In genomic region chr13:51643882-51644281, GRCh38 we compare ENCODE assay signal across 8 cellular contexts. TPM values are rescaled to one million over a fixed set of nuclear protein-coding genes. Genes with fewer than 3 reads are reported as not detected.
DNase-seq lines count a peak whose midpoint lies in the region; ATAC-seq and TF ChIP-seq lines count a peak whose summit lies in the region.

No MANE protein-coding gene starts in this region.

- peak overlapping the region; percentile 94 for H3K27ac Mint-ChIP-seq in chondrocyte (ENCODE audit: unreplicated experiment)
- H3K27ac Mint-ChIP-seq in natural killer cell treated with Interleukin-12 subunit alpha and Interleukin-12 subunit beta and Interleukin-15 and Interleukin-18, amount 100 ng/mL, for 72 hours, result peak overlapping the region; percentile 38 to 87

- 0 out of 2 replicates have a peak overlapping the region, but pooled peaks have one; percentile 4 for H3K9ac ChIP-seq in ES-I3 (ENCODE audit: low read depth, low read length)

- no peaks in the 10 kb centered on the region for H3K36me3 Mint-ChIP-seq in chondrocyte (ENCODE audit: low read depth)
- no peaks in the 10 kb centered on the region for H3K36me3 Mint-ChIP-seq in natural killer cell treated with Interleukin-12 subunit alpha and Interleukin-12 subunit beta and Interleukin-15 and Interleukin-18, amount 100 ng/mL, for 72 hours

- H3K4me1 Mint-ChIP-seq in chondrocyte (ENCODE audit: low read depth), result peaks cover 44% of the 10 kb centered on the region
- H3K4me1 Mint-ChIP-seq in natural killer cell treated with Interleukin-12 subunit alpha and Interleukin-12 subunit beta and Interleukin-15 and Interleukin-18, amount 100 ng/mL, for 72 hours (ENCODE audit: low read depth in 2 of 2), result peaks cover 38 to 39% of the 10 kb centered on the region in 2 donors

- intact Hi-C loops in Right ventricle myocardium superior (cut with DNase I), result no loop called here

- H3K36me3 ChIP-seq in ES-I3 (ENCODE audit: insufficient read depth, low read length), result no peaks in the 10 kb centered on the region

- H3K9me3 Mint-ChIP-seq in chondrocyte (ENCODE audit: low read depth), result no peaks in the 10 kb centered on the region
- no peaks in the 10 kb centered on the region for H3K9me3 Mint-ChIP-seq in natural killer cell treated with Interleukin-12 subunit alpha and Interleukin-12 subunit beta and Interleukin-15 and Interleukin-18, amount 100 ng/mL, for 72 hours

- DNase-seq in MV-4-11 (lab: John Stamatoyannopoulos, UW) (peak; percentile 66), chondrocyte (ENCODE audit: low spot score) (no peak), NCI-H1092 (lab: John Stamatoyannopoulos, UW) (no peak), Right ventricle myocardium superior (no peak), SHP77 treated with DMSO at 0.1 percent for 48 hours (lab: John Stamatoyannopoulos, UW) (no peak)
- no peak for DNase-seq in natural killer cell treated with Interleukin-12 subunit alpha and Interleukin-12 subunit beta and Interleukin-15 and Interleukin-18, amount 100 ng/mL, for 72 hours (ENCODE audit: low spot score)

- H3K9me3 ChIP-seq in ES-I3 (ENCODE audit: control insufficient read depth, insufficient read depth, low read length), result no peaks in the 10 kb centered on the region

- no peak for ATAC-seq in natural killer cell treated with Interleukin-12 subunit alpha and Interleukin-12 subunit beta and Interleukin-15 and Interleukin-18, amount 100 ng/mL, for 72 hours
- ATAC-seq in Right ventricle myocardium superior (ENCODE audit: poor library complexity) (no peak), GM18511 (IDR thresholded peaks at IDR 0.05; ENCODE audit: unreplicated experiment) (no peak)

- H3K4me3 Mint-ChIP-seq in chondrocyte (ENCODE audit: unreplicated experiment), result no peak overlapping the region
- peak overlapping the region; percentile 42 for H3K4me3 Mint-ChIP-seq in natural killer cell treated with Interleukin-12 subunit alpha and Interleukin-12 subunit beta and Interleukin-15 and Interleukin-18, amount 100 ng/mL, for 72 hours

- H3K27me3 Mint-ChIP-seq in chondrocyte (ENCODE audit: low read depth), result no peaks in the 10 kb centered on the region
- no peaks in the 10 kb centered on the region for H3K27me3 Mint-ChIP-seq in natural killer cell treated with Interleukin-12 subunit alpha and Interleukin-12 subunit beta and Interleukin-15 and Interleukin-18, amount 100 ng/mL, for 72 hours

- TF ChIP-seq CTCF in chondrocyte (IDR thresholded peaks at IDR 0.05), result no peak

- peaks cover 54% of the 10 kb centered on the region for H3K4me1 ChIP-seq in ES-I3 (ENCODE audit: insufficient read depth, low read length)

RNA-seq across cellular contexts. Expression of gene WDFY2, which starts 59.6 kb away (rescaled TPM):
- total RNA-seq in chondrocyte (3.9 to 5.7 TPM (median 4.0 TPM) in 3 replicates), Right ventricle myocardium superior (4.0 TPM)
- 10 to 100 TPM in 1 of 2 donors, 1 to 10 TPM in 1; 9.3 to 12.1 TPM for total RNA-seq in natural killer cell treated with Interleukin-12 subunit alpha and Interleukin-12 subunit beta and Interleukin-15 and Interleukin-18, amount 100 ng/mL, for 72 hours
